ENCODE assay signal across 12 cellular contexts in the genomic region with DNA sequence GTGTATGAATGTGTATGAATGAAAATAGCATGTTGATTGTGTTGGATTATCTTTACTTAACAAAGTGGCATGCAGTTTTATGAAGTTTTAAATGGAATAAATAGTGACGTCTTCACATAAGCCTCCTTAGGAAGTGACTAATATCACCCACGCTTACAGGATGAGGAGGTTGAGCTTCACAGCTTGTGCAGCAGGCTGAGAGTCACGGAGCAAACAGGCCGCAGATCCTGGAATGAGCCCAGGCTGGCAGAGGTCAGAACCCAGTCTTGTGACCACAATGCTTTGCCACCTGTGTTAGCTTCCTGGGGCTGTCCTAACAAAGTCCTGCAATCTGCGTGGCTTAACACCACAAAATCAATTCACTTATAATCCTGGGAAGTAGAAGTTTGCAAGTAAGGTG. TPM values are rescaled to one million over a fixed set of nuclear protein-coding genes. Genes with fewer than 3 reads are reported as not detected.
DNase-seq lines count a peak whose midpoint lies in the region; ATAC-seq and TF ChIP-seq lines count a peak whose summit lies in the region.
"Had no signal": no experiment of that assay in that cellular context is flagged by ENCODE, and none has a peak within 500 bp of the region (broad histone marks: within the 10 kb centered on the region; RNA-seq: fewer than 3 reads in every experiment).

No MANE protein-coding gene starts in this region.

- no peak for ATAC-seq in GM18907 (IDR thresholded peaks at IDR 0.05; ENCODE audit: unreplicated experiment)
- no peak for ATAC-seq in gastroesophageal sphincter

- intact Hi-C loops in left ventricle myocardium inferior (cut with micrococcal nuclease), result no loop called here

- H3K4me1 ChIP-seq in left ventricle myocardium inferior (peaks cover 4% of the 10 kb centered on the region), gastroesophageal sphincter (no peaks in the 10 kb centered on the region)
- H3K4me1 ChIP-seq: HAP-1 had no signal

- TF ChIP-seq EP300 in gastroesophageal sphincter (IDR thresholded peaks at IDR 0.05), result no peak

- DNase-seq in AG09309 (ENCODE audit: low read depth), result peak; percentile 7
- DNase-seq in HPDE6-E6E7 (ENCODE audit: extremely low spot score), result peak; percentile 14
- DNase-seq in activated CD8-positive, alpha-beta memory T cell treated with anti-CD3 and anti-CD28 coated beads for 48 hours (ENCODE audit: low read depth in 2 of 3, low spot score in 2 of 3), result peak in 2 of 3 experiments; percentile 30 to 34
- peak; percentile 83 for DNase-seq in myocyte (ENCODE audit: low read depth)
- no peak for DNase-seq in left ventricle myocardium inferior
- DNase-seq in SIG-M5 treated with dmso at 0.1 percent for 504 hours (lab: John Stamatoyannopoulos, UW; ENCODE audit: unreplicated experiment), result no peak
- DNase-seq: NCI-H524 treated with DMSO at 0.1 percent for 48 hours had no signal

- H3K4me3 ChIP-seq in AG09309 (ENCODE audit: control insufficient read depth, low read depth, low read length) (no peak overlapping the region), left ventricle myocardium inferior (no peak overlapping the region), gastroesophageal sphincter (no peak overlapping the region)
- H3K4me3 ChIP-seq: HAP-1 had no signal

- TF ChIP-seq POLR2A in gastroesophageal sphincter (IDR thresholded peaks at IDR 0.05), result no peak

- no peak overlapping the region for H3K27ac ChIP-seq in left ventricle myocardium inferior (replicated peaks)
- no peak overlapping the region for H3K27ac ChIP-seq in gastroesophageal sphincter

- H3K9me3 ChIP-seq in left ventricle myocardium inferior (replicated peaks) (no peaks in the 10 kb centered on the region), gastroesophageal sphincter (no peaks in the 10 kb centered on the region)
- H3K9me3 ChIP-seq: HAP-1 had no signal

- H3K27me3 ChIP-seq in left ventricle myocardium inferior (ENCODE audit: low read depth) (peaks cover 63% of the 10 kb centered on the region), gastroesophageal sphincter (peaks cover 46% of the 10 kb centered on the region)

- 52% methylated on average over 5 of the region's 5 CpGs for WGBS in gastroesophageal sphincter (ENCODE audit: low coverage in 1 of 2), 2 donors

- H3K36me3 ChIP-seq in left ventricle myocardium inferior (no peaks in the 10 kb centered on the region), gastroesophageal sphincter (no peaks in the 10 kb centered on the region)
- H3K36me3 ChIP-seq: HAP-1 had no signal

- TF ChIP-seq CTCF in AG09309 (IDR thresholded peaks at IDR 0.05; ENCODE audit: control insufficient read depth, insufficient read depth, low read depth, low read length, missing control alignments) (no peak), left ventricle myocardium inferior (IDR thresholded peaks at IDR 0.05; ENCODE audit: borderline replicate concordance) (no peak), gastroesophageal sphincter (IDR thresholded peaks at IDR 0.05) (no peak)

RNA-seq across cellular contexts. Expression of gene LAIR2, which starts 20.8 kb away (rescaled TPM):
- not detected in 2 replicates for total RNA-seq in myocyte
- not detected for polyA plus RNA-seq in myocyte (2012)
- total RNA-seq in left ventricle myocardium inferior, result not detected
- not detected for total RNA-seq in gastroesophageal sphincter
- total RNA-seq: progenitor cell of endocrine pancreas had no signal

RNA-seq across cellular contexts. Expression of gene LILRA2, which starts 50.2 kb away (rescaled TPM):
- not detected in 2 replicates for total RNA-seq in myocyte
- polyA plus RNA-seq in myocyte (2012), result not detected
- 1.6 TPM for total RNA-seq in left ventricle myocardium inferior
- 1 to 10 TPM in 2 of 4 donors, under 1 TPM in 2; 0.47 to 2.4 (median 1.5) TPM for total RNA-seq in gastroesophageal sphincter
- total RNA-seq: CD4-positive, CD25-positive, alpha-beta regulatory T cell; progenitor cell of endocrine pancreas had no signal

RNA-seq across cellular contexts. Expression of gene CDC42EP5, which starts 50.3 kb away (rescaled TPM):
- total RNA-seq in myocyte (4.4 and 6.2 TPM in 2 replicates), left ventricle myocardium inferior (8.7 TPM), gastroesophageal sphincter (10 to 100 TPM in 3 of 4 donors, 1 to 10 TPM in 1; 4.2 to 24.1 (median 12.8) TPM)
- 4.6 TPM for polyA plus RNA-seq in myocyte (2012)
- total RNA-seq: CD4-positive, CD25-positive, alpha-beta regulatory T cell had no signal
- polyA plus RNA-seq: CD4-positive, CD25-positive, alpha-beta regulatory T cell had no signal

RNA-seq across cellular contexts. Expression of gene LENG9, which starts 59.8 kb away (rescaled TPM):
- 5.2 and 6.9 TPM in 2 replicates for total RNA-seq in myocyte
- polyA plus RNA-seq in myocyte (2012), result 2.6 TPM
- total RNA-seq in left ventricle myocardium inferior, result 1.7 TPM
- total RNA-seq in gastroesophageal sphincter, result 1 to 10 TPM; 2.6 to 9.1 (median 4.5) TPM

Comparison
In these comparisons a context has a peak if more than half of its experiments do, and no peak if none do; other contexts are left out.
1. DNase-seq: peak in AG09309 (single experiment), HPDE6-E6E7 (single experiment), activated CD8-positive, alpha-beta memory T cell treated with anti-CD3 and anti-CD28 coated beads for 48 hours (2 of 3) and myocyte (single experiment); none in left ventricle myocardium inferior (single experiment) and SIG-M5 treated with dmso at 0.1 percent for 504 hours (single experiment).